14 cellular contexts compared by ENCODE assay signal in the genomic region with DNA sequence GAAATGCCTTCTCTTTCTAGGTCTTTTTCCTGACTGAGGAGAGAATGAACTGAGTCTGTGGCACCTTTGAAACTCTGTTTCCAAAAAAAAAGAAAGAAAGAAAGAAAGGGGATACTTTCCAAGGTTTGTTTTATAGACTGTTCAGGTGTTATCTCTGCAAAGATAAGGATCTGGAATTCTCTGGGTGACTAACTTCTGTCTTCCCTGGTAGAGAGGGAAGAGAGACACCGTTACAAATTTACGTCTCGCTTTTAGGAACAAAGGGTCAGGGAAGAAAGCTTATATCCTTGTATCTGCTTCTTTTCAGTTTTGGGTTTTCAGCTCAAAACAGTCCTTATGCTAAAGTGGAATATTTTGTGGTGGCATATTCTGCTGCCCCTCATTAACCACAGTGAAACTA.
A peak's percentile ranks its signal among the peaks of the same experiment; 100 is the strongest.
DNase-seq lines count a peak whose midpoint lies in the region; ATAC-seq, FAIRE-seq and TF ChIP-seq lines count a peak whose summit lies in the region.
"Had no signal": no experiment of that assay in that cellular context is flagged by ENCODE, and none has a peak within 500 bp of the region (broad histone marks: within the 10 kb centered on the region; RNA-seq: fewer than 3 reads in every experiment).

No MANE protein-coding gene starts in this region.

- FAIRE-seq in D721Med (lab: Jason Lieb, UNC), result no peak
- FAIRE-seq: H54 had no signal

- H2BK15ac ChIP-seq in H9 (ENCODE audit: low read depth, low read length), result no peak overlapping the region

- H2BK120ac ChIP-seq in H9 (ENCODE audit: low read depth, low read length, poor library complexity, severe bottlenecking), result no peak overlapping the region

- no peak overlapping the region for H2BK12ac ChIP-seq in H9 (ENCODE audit: insufficient read length, low read depth, low read length)

- no peaks in the 10 kb centered on the region for H3K23me2 ChIP-seq in H9 (ENCODE audit: insufficient read length, low read depth, low read length, poor library complexity, severe bottlenecking)

- no peak overlapping the region for H3K4me3 Mint-ChIP-seq in H9
- H3K4me3 Mint-ChIP-seq: CD14-positive monocyte; CD8-positive, alpha-beta T cell had no signal

- H3K27me3 Mint-ChIP-seq in H9 (ENCODE audit: low read depth), result no peaks in the 10 kb centered on the region; the same call in none of the 2 replicates

- H3T11ph ChIP-seq in H9 (ENCODE audit: low read length), result no peak overlapping the region

- ATAC-seq in HG03095 (IDR thresholded peaks at IDR 0.05; ENCODE audit: unreplicated experiment), result no peak
- ATAC-seq: CD8-positive, alpha-beta T cell had no signal

- H3K9me2 ChIP-seq in hepatocyte (replicated peaks; ENCODE audit: insufficient read depth), result no peaks in the 10 kb centered on the region

- DNase-seq in T47D (ENCODE audit: low read depth in 1 of 2, low spot score in 1 of 2), result peak; percentile 11 to 12
- no peak for DNase-seq in breast epithelium (ENCODE audit: low spot score in 2 of 2)
- DNase-seq in SJSA1 (ENCODE audit: low read depth in 1 of 2, low spot score in 2 of 2), result no peak
- DNase-seq in hepatocyte (ENCODE audit: low spot score), result no peak
- DNase-seq in H9, result no peak
- DNase-seq in D721Med (ENCODE audit: insufficient read length, low spot score), result no peak
- DNase-seq in NCI-H1048 (lab: John Stamatoyannopoulos, UW), result no peak
- DNase-seq: CD8-positive, alpha-beta T cell; COR-L47; GM23248 had no signal

- intact Hi-C loops in breast epithelium (cut with DNase I; ENCODE audit: low total_unique reads), result no loop called here

- no peak overlapping the region for H3K18ac ChIP-seq in H9 (ENCODE audit: insufficient read length, low read depth, low read length)

- no peak overlapping the region for H4K91ac ChIP-seq in H9 (ENCODE audit: insufficient read length, low read depth, low read length)

- peaks cover 5 to 19% of the 10 kb centered on the region in 2 donors for H3K9me3 ChIP-seq in breast epithelium
- peaks cover 7% of the 10 kb centered on the region for H3K9me3 ChIP-seq in SJSA1 (replicated peaks)
- no peaks in the 10 kb centered on the region for H3K9me3 ChIP-seq in hepatocyte (ENCODE audit: low read depth)
- H3K9me3 ChIP-seq in H9 (ENCODE audit: control insufficient read depth, low read depth, low read length), result peaks cover 13% of the 10 kb centered on the region

- H3K36me3 Mint-ChIP-seq in H9 (ENCODE audit: insufficient read depth in 1 of 3, low read depth in 3 of 3), result peaks cover 2 to 23% (median 4%) of the 10 kb centered on the region in 3 experiments; a peak in 6 of 7 replicates
- H3K36me3 Mint-ChIP-seq: CD14-positive monocyte; CD8-positive, alpha-beta T cell had no signal

- peaks cover 4 to 5% of the 10 kb centered on the region in 2 experiments; a peak in 3 of 4 replicates for H3K4me1 Mint-ChIP-seq in H9

- H3K4ac ChIP-seq in H9 (ENCODE audit: low read depth, low read length), result no peak overlapping the region

- H3K4me3 ChIP-seq in breast epithelium (no peak overlapping the region), SJSA1 (no peak overlapping the region), hepatocyte (no peak overlapping the region)
- H3K4me3 ChIP-seq: GM23248 had no signal

- no peak overlapping the region for H2BK5ac ChIP-seq in H9 (ENCODE audit: insufficient read length, low read length)

- no peak overlapping the region for H3K56ac ChIP-seq in H9 (ENCODE audit: insufficient read length, low read depth, low read length)

- H4K5ac ChIP-seq in H9 (ENCODE audit: insufficient read length, low read depth, low read length), result no peak overlapping the region

- H3K27me3 ChIP-seq in breast epithelium (no peaks in the 10 kb centered on the region), SJSA1 (replicated peaks) (no peaks in the 10 kb centered on the region), hepatocyte (no peaks in the 10 kb centered on the region), H9 (ENCODE audit: insufficient read depth, low read length) (no peaks in the 10 kb centered on the region)

- H2AK5ac ChIP-seq in H9 (ENCODE audit: insufficient read length, low read length), result no peak overlapping the region

- H2BK20ac ChIP-seq in H9 (ENCODE audit: low read depth, low read length, poor library complexity, severe bottlenecking), result no peak overlapping the region

- H3K79me2 ChIP-seq in hepatocyte (no peaks in the 10 kb centered on the region), H9 (ENCODE audit: insufficient read depth, low read length) (no peaks in the 10 kb centered on the region)

- H3K4me1 ChIP-seq in breast epithelium, result no peaks in the 10 kb centered on the region
- peaks cover 42% of the 10 kb centered on the region for H3K4me1 ChIP-seq in SJSA1 (replicated peaks)
- peaks cover 20% of the 10 kb centered on the region for H3K4me1 ChIP-seq in hepatocyte (ENCODE audit: insufficient read depth)
- no peaks in the 10 kb centered on the region; the same call in 1 of the 2 replicates for H3K4me1 ChIP-seq in H9 (ENCODE audit: insufficient read depth, low read length)

- peaks cover 19 to 25% of the 10 kb centered on the region in 2 experiments for H3K9me3 Mint-ChIP-seq in H9
- H3K9me3 Mint-ChIP-seq: CD8-positive, alpha-beta T cell had no signal

- no peaks in the 10 kb centered on the region for H3K79me1 ChIP-seq in H9 (ENCODE audit: insufficient read depth, low read depth, low read length, poor library complexity, severe bottlenecking)

- H3K27ac ChIP-seq in breast epithelium, result no peak overlapping the region
- H3K27ac ChIP-seq in SJSA1, result peak overlapping the region; percentile 88
- peak overlapping the region; percentile 45 for H3K27ac ChIP-seq in hepatocyte
- no peak overlapping the region for H3K27ac ChIP-seq in H9 (ENCODE audit: insufficient read length, low read depth, low read length)
- H3K27ac ChIP-seq: 22Rv1, GM23248 had no signal

- no peak overlapping the region for H3K23ac ChIP-seq in H9 (ENCODE audit: insufficient read length, low read depth, low read length)

- no peak overlapping the region for H3K9ac ChIP-seq in H9 (ENCODE audit: extremely low read depth, insufficient read length, low read length)
- H3K9ac ChIP-seq: GM23248 had no signal

- no peak overlapping the region for H3K4me2 ChIP-seq in hepatocyte
- no peak overlapping the region for H3K4me2 ChIP-seq in H9 (ENCODE audit: insufficient read depth, insufficient read length, low read length)

- H4K8ac ChIP-seq in H9 (replicated peaks; ENCODE audit: insufficient read length, low read depth, low read length), result no peak overlapping the region

- in situ Hi-C loops in T47D (cut with HindIII; ENCODE audit: low pct_unique_long_range_greater_than_20kb, low sequenced_read_pairs), result no loop called here

- H3K27ac Mint-ChIP-seq in H9, result no peak overlapping the region
- H3K27ac Mint-ChIP-seq: CD14-positive monocyte; CD8-positive, alpha-beta T cell had no signal

- H4K20me1 ChIP-seq in hepatocyte (ENCODE audit: insufficient read depth, poor library complexity, severe bottlenecking) (no peaks in the 10 kb centered on the region), H9 (ENCODE audit: control insufficient read depth, insufficient read depth, insufficient read length) (no peaks in the 10 kb centered on the region)

- H3K36me3 ChIP-seq in breast epithelium (no peaks in the 10 kb centered on the region), SJSA1 (no peaks in the 10 kb centered on the region), hepatocyte (replicated peaks; ENCODE audit: insufficient read depth, low read depth) (no peaks in the 10 kb centered on the region)

- 39% methylated on average over 3 of the region's 3 CpGs for WGBS in hepatocyte (ENCODE audit: low lambda C conversion rate, missing lambda C conversion rate)
- WGBS in H9 (ENCODE audit: extremely low coverage, insufficient read length, low lambda C conversion rate), result no CpG with 5 or more reads among the region's 3 CpGs

- TF ChIP-seq CTCF in breast epithelium (IDR thresholded peaks at IDR 0.05), result no peak
- TF ChIP-seq CTCF in hepatocyte (IDR thresholded peaks at IDR 0.05; ENCODE audit: poor library complexity), result no peak
- no peak for TF ChIP-seq CTCF in H9 (conservative IDR thresholded peaks at IDR 0.05)
- no peak for TF ChIP-seq CTCF in D721Med (IDR thresholded peaks at IDR 0.05; ENCODE audit: insufficient read depth, missing control alignments)

- H3K14ac ChIP-seq in H9 (ENCODE audit: insufficient read depth, low read length), result no peak overlapping the region

- no peak for TF ChIP-seq POLR2A in breast epithelium (IDR thresholded peaks at IDR 0.05)

- H2AFZ ChIP-seq in hepatocyte (no peak overlapping the region), H9 (ENCODE audit: low read length) (no peak overlapping the region)
- H2AFZ ChIP-seq: GM23248 had no signal

Comparison
In these comparisons a context has a peak if more than half of its experiments do, and no peak if none do; other contexts are left out.
1. DNase-seq: peak in T47D (2 of 2); none in breast epithelium (0 of 2), SJSA1 (0 of 2), hepatocyte (single experiment), H9 (single experiment), D721Med (single experiment) and NCI-H1048 (single experiment).
2. H3K27ac ChIP-seq: peak in SJSA1 (single experiment) and hepatocyte (single experiment); none in breast epithelium (0 of 2) and H9 (single experiment).